ENCODE assay signal across 11 cellular contexts in the genomic region with DNA sequence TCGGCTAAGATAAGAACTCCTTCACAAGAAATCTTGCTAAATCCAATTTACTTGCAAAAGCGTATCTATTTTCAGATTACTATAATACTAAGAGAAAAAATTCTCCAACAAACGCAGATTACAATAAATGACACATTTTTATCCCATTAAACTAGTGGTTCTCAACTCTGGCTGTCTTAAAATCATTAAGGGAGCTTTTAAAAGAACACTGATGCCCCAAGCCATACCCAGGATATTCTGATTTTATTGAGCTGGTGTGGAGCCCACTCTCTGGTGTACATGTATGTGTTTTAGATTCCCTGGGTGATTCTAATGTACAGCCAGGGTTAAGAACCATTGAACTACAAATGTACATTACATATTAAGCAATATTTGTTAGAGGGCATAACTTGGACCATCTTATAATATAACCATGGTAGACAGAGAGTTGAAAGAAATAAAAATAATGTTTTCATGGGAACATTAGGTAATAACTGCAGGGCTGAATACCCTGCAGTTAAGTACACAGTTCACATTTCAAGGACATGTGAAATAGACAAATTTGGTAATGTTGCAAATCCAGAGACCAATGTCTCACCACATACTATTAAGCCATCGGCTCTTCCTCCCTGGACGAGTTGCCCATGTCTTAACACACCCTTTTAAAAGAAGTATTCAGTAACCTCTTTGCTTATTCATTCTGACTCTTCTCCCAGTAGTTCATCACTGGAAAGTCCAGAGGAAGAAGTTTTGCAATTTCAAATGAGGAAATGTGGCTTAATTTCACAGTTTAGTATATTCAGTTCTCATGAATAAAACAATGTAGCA. TPM values are rescaled to one million over a fixed set of nuclear protein-coding genes. Genes with fewer than 3 reads are reported as not detected.
DNase-seq lines count a peak whose midpoint lies in the region; ATAC-seq and TF ChIP-seq lines count a peak whose summit lies in the region.
"Had no signal": no experiment of that assay in that cellular context is flagged by ENCODE, and none has a peak within 500 bp of the region (broad histone marks: within the 10 kb centered on the region; RNA-seq: fewer than 3 reads in every experiment).

No MANE protein-coding gene starts in this region.

- H2BK20ac ChIP-seq in IMR-90 (ENCODE audit: low read depth, low read length), result peak overlapping the region; percentile 71; the same call in 1 of the 2 replicates

- H3K27ac ChIP-seq in IMR-90 (ENCODE audit: insufficient read depth, low read length), result peak overlapping the region; percentile 48; the same call in 1 of the 2 replicates
- peak overlapping the region; percentile 13 to 69 (median 44) for H3K27ac ChIP-seq in body of pancreas
- H3K27ac ChIP-seq in left lung, result peak overlapping the region; percentile 81 to 88
- H3K27ac ChIP-seq: transverse colon had no signal

- H2AK5ac ChIP-seq in IMR-90 (ENCODE audit: low read depth, low read length), result no peak overlapping the region

- intact Hi-C loops in IMR-90 (cut with micrococcal nuclease) (loop anchor here (5.0 kb wide), 1 partner anchor 127 kb away; the partner anchor contains the start of gene PTPN12), body of pancreas (cut with DNase I) (no loop called here), left lung (cut with DNase I) (no loop called here)

- H4K5ac ChIP-seq in IMR-90 (ENCODE audit: low read depth, low read length), result peak overlapping the region; percentile 83; the same call in 1 of the 2 replicates

- peak overlapping the region; percentile 83 for H2BK120ac ChIP-seq in IMR-90 (ENCODE audit: low read depth, low read length)

- no TSS peak for BruUV-seq in IMR-90 (replicated peaks; lab: Mats Ljungman, UMichigan)

- POLR2A ChIA-PET in IMR-90 (lab: Charles Lee; ENCODE audit: unreplicated experiment), result no interaction called here

- H4K91ac ChIP-seq in IMR-90 (ENCODE audit: insufficient read depth, low read depth, low read length), result peak overlapping the region; percentile 63; the same call in 1 of the 2 replicates

- H3K4me2 ChIP-seq in IMR-90 (ENCODE audit: low read depth, low read length), result peak overlapping the region; percentile 72; the same call in 1 of the 2 replicates

- no CpG with 5 or more reads among the region's 5 CpGs for WGBS in IMR-90 (ENCODE audit: extremely low coverage in 2 of 2, insufficient read length in 1 of 2), 2 experiments
- WGBS in body of pancreas, 2 donors, result 34 to 37% methylated on average over 5 of the region's 5 CpGs

- peaks cover 0 to 12% of the 10 kb centered on the region in 2 experiments; a peak in 1 of 4 replicates for H3K79me1 ChIP-seq in IMR-90 (ENCODE audit: low read depth in 1 of 2, low read length in 2 of 2)

- H2AK9ac ChIP-seq in IMR-90 (replicated peaks; ENCODE audit: low read depth, low read length, poor library complexity), result no peak overlapping the region

- no peaks in the 10 kb centered on the region for H3K27me3 ChIP-seq in IMR-90 (ENCODE audit: control insufficient read depth, insufficient read depth, low read length)
- no peaks in the 10 kb centered on the region for H3K27me3 ChIP-seq in body of pancreas
- no peaks in the 10 kb centered on the region for H3K27me3 ChIP-seq in left lung
- H3K27me3 ChIP-seq: transverse colon had no signal

- peaks cover 3% of the 10 kb centered on the region; the same call in 1 of the 2 replicates for H3K4me1 ChIP-seq in IMR-90 (ENCODE audit: control insufficient read depth, insufficient read depth, low read length)
- H3K4me1 ChIP-seq in body of pancreas, result peaks cover 50% of the 10 kb centered on the region
- H3K4me1 ChIP-seq in left lung, result peaks cover 11 to 80% of the 10 kb centered on the region in 2 donors

- H3K36me3 ChIP-seq in IMR-90 (ENCODE audit: control insufficient read depth, insufficient read depth, low read length), result no peaks in the 10 kb centered on the region
- H3K36me3 ChIP-seq in body of pancreas (replicated peaks in 1 of 2; ENCODE audit: insufficient read depth in 1 of 2, low read depth in 2 of 2), result no peaks in the 10 kb centered on the region
- H3K36me3 ChIP-seq in left lung, result no peaks in the 10 kb centered on the region
- H3K36me3 ChIP-seq: transverse colon had no signal

- in situ Hi-C loops in IMR-90 (cut with MboI; ENCODE audit: low sequenced_read_pairs), result no loop called here

- H2BK15ac ChIP-seq in IMR-90 (ENCODE audit: low read depth, low read length), result peak overlapping the region; percentile 37; the same call in 1 of the 3 replicates

- H4K20me1 ChIP-seq in IMR-90 (ENCODE audit: insufficient read depth, low read length), result no peaks in the 10 kb centered on the region

- H3K9me3 ChIP-seq in IMR-90 (ENCODE audit: control insufficient read depth, insufficient read depth, low read length), result no peaks in the 10 kb centered on the region
- no peaks in the 10 kb centered on the region for H3K9me3 ChIP-seq in body of pancreas
- no peaks in the 10 kb centered on the region for H3K9me3 ChIP-seq in left lung
- H3K9me3 ChIP-seq: transverse colon had no signal

- H3K14ac ChIP-seq in IMR-90 (replicated peaks; ENCODE audit: low read depth, low read length), result peak overlapping the region; percentile 71; the same call in 1 of the 2 replicates

- H3K4ac ChIP-seq in IMR-90 (ENCODE audit: low read depth, low read length), result peak overlapping the region; percentile 59; the same call in 1 of the 2 replicates

- H3K18ac ChIP-seq in IMR-90 (ENCODE audit: low read depth, low read length), result peak overlapping the region; percentile 97

- peak overlapping the region; percentile 41 to 50 for H4K8ac ChIP-seq in IMR-90 (ENCODE audit: low read depth in 2 of 2, low read length in 2 of 2)

- no peak overlapping the region for H2AFZ ChIP-seq in IMR-90 (replicated peaks; ENCODE audit: low read length, poor library complexity)

- TF ChIP-seq CTCF in IMR-90 (conservative IDR thresholded peaks at IDR 0.05; ENCODE audit: low read depth, low read length), result no peak
- no peak for TF ChIP-seq CTCF in body of pancreas (IDR thresholded peaks at IDR 0.05)
- no peak for TF ChIP-seq CTCF in left lung (IDR thresholded peaks at IDR 0.05)

- peak overlapping the region; percentile 98 for H2BK5ac ChIP-seq in IMR-90 (ENCODE audit: low read depth, low read length, poor library complexity, severe bottlenecking)

- CTCF ChIA-PET in IMR-90 (lab: Yijun Ruan, JAX), result no interaction called here

- H3K9ac ChIP-seq in IMR-90 (ENCODE audit: low read depth, low read length), result no peak overlapping the region; the same call in 1 of the 2 replicates

- ATAC-seq in IMR-90 (ENCODE audit: low read depth), result peak; percentile 84
- ATAC-seq in body of pancreas, result peak; percentile 54
- ATAC-seq in left lung, result peak; percentile 30
- ATAC-seq in HG03280 (IDR thresholded peaks at IDR 0.05; ENCODE audit: unreplicated experiment), result no peak

- H3K56ac ChIP-seq in IMR-90 (ENCODE audit: extremely low read depth, insufficient read depth, low read length), result peak overlapping the region; percentile 21; the same call in 1 of the 2 replicates

- dilution Hi-C loops in IMR-90 (cut with HindIII; ENCODE audit: low sequenced_read_pairs, unreplicated experiment), result no loop called here

- no peak for TF ChIP-seq RAD21 in IMR-90 (IDR thresholded peaks at IDR 0.05; ENCODE audit: low read length)

- no peak for TF ChIP-seq POLR2A in IMR-90 (IDR thresholded peaks at IDR 0.05; ENCODE audit: low read depth, low read length)
- TF ChIP-seq POLR2A in body of pancreas (IDR thresholded peaks at IDR 0.05), result no peak

- peaks cover 7% of the 10 kb centered on the region; the same call in 1 of the 2 replicates for H3K9me1 ChIP-seq in IMR-90 (ENCODE audit: insufficient read depth, low read length)

- DNase-seq in A172 (ENCODE audit: low spot score) (peak; percentile 14), IMR-90 (peak; percentile 87), body of pancreas (peak in 1 of 4 donors; percentile 51), left lung (no peak), NCI-H524 treated with DMSO at 0.1 percent for 48 hours (lab: John Stamatoyannopoulos, UW) (no peak), NCI-H526 treated with DMSO at 0.1 percent for 48 hours (lab: John Stamatoyannopoulos, UW) (no peak)
- no peak for DNase-seq in activated T-cell treated with anti-CD3 and anti-CD28 coated beads, Interleukin-2, amount 50 U/mL, for 48 hours
- DNase-seq: activated naive CD4-positive, alpha-beta T cell treated with anti-CD3 and anti-CD28 coated beads, Interleukin-2, amount 10 ng/mL, durations not matched to agents 7 days and 5 days; NCI-H187; transverse colon had no signal

- H3K4me3 ChIP-seq in IMR-90 (ENCODE audit: insufficient read depth, low read depth, low read length), result no peak overlapping the region
- H3K4me3 ChIP-seq in body of pancreas, result no peak overlapping the region
- no peak overlapping the region for H3K4me3 ChIP-seq in left lung
- H3K4me3 ChIP-seq: transverse colon had no signal

- H3K23ac ChIP-seq in IMR-90 (ENCODE audit: low read depth, low read length), result peak overlapping the region; percentile 60

TF ChIP-seq in IMR-90, 13 proteins besides CTCF, POLR2A, EP300 and RAD21:
- TF ChIP-seq MAFK (IDR thresholded peaks at IDR 0.05; ENCODE audit: low read depth, low read length), result 0 out of 2 replicates have a peak, but pooled peaks have one; percentile 1
- TF ChIP-seq RFX5 (IDR thresholded peaks at IDR 0.05; ENCODE audit: low read depth, low read length), result no peak
- TF ChIP-seq NFE2L2 (IDR thresholded peaks at IDR 0.05; ENCODE audit: low read depth, low read length), result peak; percentile 88
- TF ChIP-seq MXI1 (IDR thresholded peaks at IDR 0.05; ENCODE audit: borderline replicate concordance, low read depth, low read length), result no peak

RNA-seq across cellular contexts. Expression of gene GSAP, which starts 6.2 kb away (rescaled TPM):
- total RNA-seq in A172 (2014; rRNA removed; shearing (Covaris generic)), result 9.6 and 13.7 TPM in 2 replicates
- 1.8 and 1.9 TPM in 2 replicates for total RNA-seq in IMR-90 (2012; rRNA removed)
- 1.0 and 1.6 TPM in 2 replicates for polyA plus RNA-seq in IMR-90 (2012; rRNA removed)
- polyA plus RNA-seq in IMR-90 (2012; cell fraction: cytosol; rRNA removed), result 0.43 and 0.59 TPM in 2 replicates
- 1.4 and 17.7 TPM in 2 replicates for polyA plus RNA-seq in IMR-90 (2012; cell fraction: nucleus; rRNA removed; ENCODE audit: low replicate concordance)
- 10 to 100 TPM; 13.7 to 18.8 TPM for total RNA-seq in body of pancreas
- 10 to 100 TPM; 40.9 to 45.4 TPM for total RNA-seq in left lung

Comparison
In these comparisons a context has a peak if more than half of its experiments do, and no peak if none do; other contexts are left out.
1. DNase-seq: peak in A172 (single experiment) and IMR-90 (single experiment); none in left lung (0 of 2), NCI-H524 treated with DMSO at 0.1 percent for 48 hours (single experiment), activated T-cell treated with anti-CD3 and anti-CD28 coated beads, Interleukin-2, amount 50 U/mL, for 48 hours (0 of 2) and NCI-H526 treated with DMSO at 0.1 percent for 48 hours (single experiment).
2. Peak in every context shown above with its lines, with median percentiles within 50 percentile points of each other: H3K27ac ChIP-seq.